20 cellular contexts compared by ENCODE assay signal in the genomic region with DNA sequence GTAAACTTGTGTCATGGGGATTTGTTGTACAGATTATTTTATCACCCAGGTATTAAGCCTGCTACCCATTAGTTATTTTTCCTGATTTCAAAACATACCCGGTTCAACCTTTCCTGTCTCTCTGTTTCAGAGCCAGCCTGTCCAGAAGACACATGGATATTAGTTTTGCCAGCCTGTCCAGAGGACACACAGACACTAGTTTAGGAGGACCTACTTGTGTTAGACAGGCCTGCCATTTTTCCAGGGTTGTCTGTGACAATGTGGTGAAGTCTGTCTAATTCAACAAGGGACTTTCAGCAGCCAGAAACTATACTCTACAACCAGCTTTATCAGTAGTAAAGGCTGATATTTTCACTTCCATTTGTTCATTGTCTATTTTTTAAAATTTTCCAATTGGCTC. TPM values are rescaled to one million over a fixed set of nuclear protein-coding genes. Genes with fewer than 3 reads are reported as not detected.
DNase-seq lines count a peak whose midpoint lies in the region; ATAC-seq and TF ChIP-seq lines count a peak whose summit lies in the region.
"Had no signal": no experiment of that assay in that cellular context is flagged by ENCODE, and none has a peak within 500 bp of the region (broad histone marks: within the 10 kb centered on the region; RNA-seq: fewer than 3 reads in every experiment).

No MANE protein-coding gene starts in this region.

- H3K9me3 ChIP-seq in OCI-LY3 (ENCODE audit: insufficient read depth, low read length): no peaks in the 10 kb centered on the region
- no peaks in the 10 kb centered on the region for H3K9me3 ChIP-seq in right lobe of liver
- H3K9me3 ChIP-seq in tibial nerve: no peaks in the 10 kb centered on the region
- H3K9me3 ChIP-seq: HAP-1 had no signal

- H2AFZ ChIP-seq in OCI-LY3 (ENCODE audit: low read depth, low read length): no peak overlapping the region

- H3K9ac ChIP-seq in OCI-LY3 (ENCODE audit: low read length): no peak overlapping the region; the same call in 1 of the 2 replicates

- no peaks in the 10 kb centered on the region for H3K79me2 ChIP-seq in OCI-LY3 (ENCODE audit: low read length)

- no peaks in the 10 kb centered on the region for H4K20me1 ChIP-seq in OCI-LY3 (ENCODE audit: insufficient read depth, low read length)

- TF ChIP-seq POLR2A in right lobe of liver (IDR thresholded peaks at IDR 0.05) (no peak), tibial nerve (IDR thresholded peaks at IDR 0.05) (no peak)

- ATAC-seq in right lobe of liver (peak; percentile 51 to 84 (median 62)), GM19328 (IDR thresholded peaks at IDR 0.05; ENCODE audit: unreplicated experiment) (no peak)

- H3K27ac ChIP-seq in OCI-LY3 (ENCODE audit: low read length): peak overlapping the region; percentile 20; the same call in 1 of the 2 replicates
- no peak overlapping the region for H3K27ac ChIP-seq in right lobe of liver
- no peak overlapping the region for H3K27ac ChIP-seq in tibial nerve
- H3K27ac ChIP-seq: 22Rv1 had no signal

- no peaks in the 10 kb centered on the region for H3K27me3 ChIP-seq in OCI-LY3 (ENCODE audit: low read depth, low read length)
- no peaks in the 10 kb centered on the region for H3K27me3 ChIP-seq in right lobe of liver
- H3K27me3 ChIP-seq in tibial nerve: no peaks in the 10 kb centered on the region

- H3K4me2 ChIP-seq in OCI-LY3 (ENCODE audit: low read length): peak overlapping the region; percentile 15

- 50% methylated on average over 1 of the region's 1 CpG for WGBS in right lobe of liver (ENCODE audit: insufficient coverage, low coverage, low lambda C conversion rate, missing lambda C conversion rate)
- WGBS in tibial nerve, 2 donors: 63 to 79% methylated on average over 1 of the region's 1 CpG

- H3K36me3 ChIP-seq in OCI-LY3 (replicated peaks; ENCODE audit: low read depth, low read length) (no peaks in the 10 kb centered on the region), right lobe of liver (no peaks in the 10 kb centered on the region), tibial nerve (no peaks in the 10 kb centered on the region)
- H3K36me3 ChIP-seq: HAP-1 had no signal

- intact Hi-C loops in right lobe of liver (cut with DNase I): loop anchor here in 1 of 2 donors (10.0 kb wide), 1 partner anchor 619 kb away; no protein-coding TSS in a partner anchor

- DNase-seq in NCI-H146 (lab: John Stamatoyannopoulos, UW) (peak; percentile 16), NCI-H146 treated with DMSO at 0.1 percent for 48 hours (lab: John Stamatoyannopoulos, UW; ENCODE audit: unreplicated experiment) (no peak), right lobe of liver (no peak), tibial nerve (ENCODE audit: low spot score in 2 of 2) (no peak)
- DNase-seq: C1 segment of cervical spinal cord; Calu3; CD4-positive, alpha-beta memory T cell; COR-L47; DMS53; DMS79 treated with DMSO at 0.1 percent for 48 hours; GF-D8; GOT3; HFFc6 had no signal

- H3K4me1 ChIP-seq in OCI-LY3 (ENCODE audit: low read length) (peaks cover 32% of the 10 kb centered on the region), right lobe of liver (peaks cover 0 to 6% (median 0%) of the 10 kb centered on the region in 4 donors), tibial nerve (no peaks in the 10 kb centered on the region)
- H3K4me1 ChIP-seq: HAP-1 had no signal

- TF ChIP-seq EP300 in tibial nerve (IDR thresholded peaks at IDR 0.05): no peak

- H3K4me3 ChIP-seq in OCI-LY3 (ENCODE audit: low read length): no peak overlapping the region
- no peak overlapping the region for H3K4me3 ChIP-seq in right lobe of liver
- no peak overlapping the region for H3K4me3 ChIP-seq in tibial nerve
- H3K4me3 ChIP-seq: HAP-1 had no signal

- no peak for TF ChIP-seq CTCF in OCI-LY3 (IDR thresholded peaks at IDR 0.05; ENCODE audit: low read depth, low read length)
- TF ChIP-seq CTCF in right lobe of liver (IDR thresholded peaks at IDR 0.05): no peak
- TF ChIP-seq CTCF in tibial nerve (IDR thresholded peaks at IDR 0.05): no peak

RNA-seq across cellular contexts. Expression of a gene that starts 56.1 kb away (rescaled TPM):
- under 1 TPM in 1 of 6 experiments, not detected in 5; 0.06 TPM for total RNA-seq in right lobe of liver
- 1 to 10 TPM in 1 of 4 donors, under 1 TPM in 1, not detected in 2; 0.84 to 1.2 TPM for total RNA-seq in tibial nerve
- total RNA-seq: B cell; Calu3; CD4-positive, alpha-beta memory T cell; Daoy; G401; HFFc6 had no signal
